ENCODE assay signal across 1 cellular context in genomic region chr19:3157096-3157845, GRCh38.
TF ChIP-seq lines count a peak whose summit lies in the region.

No MANE protein-coding gene starts in this region.

TF ChIP-seq in IMR-90, 13 proteins besides CTCF, POLR2A, EP300 and RAD21:
- TF ChIP-seq MAZ (IDR thresholded peaks at IDR 0.05; ENCODE audit: borderline replicate concordance, low read depth, low read length): no peak
- TF ChIP-seq MXI1 (IDR thresholded peaks at IDR 0.05; ENCODE audit: borderline replicate concordance, low read depth, low read length): no peak
- no peak for TF ChIP-seq RFX5 (IDR thresholded peaks at IDR 0.05; ENCODE audit: low read depth, low read length)
- no peak for TF ChIP-seq USF2 (IDR thresholded peaks at IDR 0.05; ENCODE audit: low read depth, low read length)
- TF ChIP-seq SMC3 (IDR thresholded peaks at IDR 0.05; ENCODE audit: low read depth, low read length): no peak
- no peak for TF ChIP-seq CEBPB (IDR thresholded peaks at IDR 0.05; ENCODE audit: low read depth, low read length)
- TF ChIP-seq MAFK (IDR thresholded peaks at IDR 0.05; ENCODE audit: low read depth, low read length): no peak
